20 cellular contexts compared by ENCODE assay signal in the genomic region with DNA sequence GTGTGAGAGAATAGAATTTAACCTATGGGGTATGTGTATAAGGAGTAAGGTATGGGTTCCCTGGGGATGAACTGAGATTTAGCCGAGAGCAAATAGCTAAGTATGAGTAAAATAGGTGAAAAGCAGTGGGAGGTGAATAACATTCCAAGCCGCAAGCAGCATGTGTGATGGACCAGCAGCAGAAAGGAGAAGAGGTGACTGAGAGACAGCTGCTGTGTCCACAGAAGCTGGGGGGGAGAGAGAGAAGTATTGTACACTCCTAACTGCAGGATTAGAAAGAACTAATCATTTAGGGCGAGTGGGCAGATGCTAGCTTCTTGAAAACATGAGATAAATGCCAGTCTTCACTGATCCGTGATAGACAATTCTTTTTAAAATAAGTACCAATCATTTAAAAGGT.
A peak's percentile ranks its signal among the peaks of the same experiment; 100 is the strongest.
DNase-seq lines count a peak whose midpoint lies in the region; ATAC-seq and TF ChIP-seq lines count a peak whose summit lies in the region.
"Had no signal": no experiment of that assay in that cellular context is flagged by ENCODE, and none has a peak within 500 bp of the region (broad histone marks: within the 10 kb centered on the region; RNA-seq: fewer than 3 reads in every experiment).

No MANE protein-coding gene starts in this region.

- no peak for DNase-seq in GM23338 (ENCODE audit: low spot score)
- DNase-seq in PC-3, result peak; percentile 39
- DNase-seq in glutamatergic neuron, result no peak
- peak; percentile 9 to 64 for DNase-seq in trophoblast cell
- no peak for DNase-seq in D341Med (ENCODE audit: low spot score)
- DNase-seq in NCI-H2227 treated with DMSO at 0.1 percent for 48 hours (lab: John Stamatoyannopoulos, UW), result no peak
- no peak for DNase-seq in G401 (ENCODE audit: low spot score)
- DNase-seq: AML-193; CD4-positive, alpha-beta T cell; GDM1; MM.1S; NCI-H2029; NK-92 treated with Interleukin-12 subunit alpha and Interleukin-12 subunit beta, amount 100 ng/mL, for 24 hours; SHP77 treated with DMSO at 0.1 percent for 48 hours had no signal

- H3K36me3 Mint-ChIP-seq in GM23338 (ENCODE audit: low read depth) (no peaks in the 10 kb centered on the region), glutamatergic neuron (ENCODE audit: unreplicated experiment) (no peaks in the 10 kb centered on the region)
- H3K36me3 Mint-ChIP-seq: IgD-negative memory B cell had no signal

- in situ Hi-C loops in G401 (cut with HindIII; ENCODE audit: low sequenced_read_pairs), result no loop called here

- H4K91ac ChIP-seq in trophoblast cell (ENCODE audit: low read depth, low read length), result no peak overlapping the region

- H3K4me3 Mint-ChIP-seq in GM23338 (no peak overlapping the region), glutamatergic neuron (ENCODE audit: unreplicated experiment) (no peak overlapping the region)
- H3K4me3 Mint-ChIP-seq: CD4-positive, alpha-beta T cell; IgD-negative memory B cell had no signal

- H2BK5ac ChIP-seq in trophoblast cell (ENCODE audit: low read depth, low read length, poor library complexity), result no peak overlapping the region

- H3K9me2 ChIP-seq in GM23338 (ENCODE audit: insufficient read depth) (no peaks in the 10 kb centered on the region), PC-3 (replicated peaks; ENCODE audit: low read length) (no peaks in the 10 kb centered on the region)

- H3K4me1 ChIP-seq in GM23338 (ENCODE audit: insufficient read depth) (no peaks in the 10 kb centered on the region), PC-3 (ENCODE audit: insufficient read depth, low read length) (no peaks in the 10 kb centered on the region), trophoblast cell (ENCODE audit: control insufficient read depth in 1 of 2, insufficient read depth in 2 of 2, low read length in 2 of 2) (no peaks in the 10 kb centered on the region)
- H3K4me1 ChIP-seq: BLaER1 treated with 17β-estradiol and CSF1 and Interleukin-3, amounts not matched to agents 10 nM and 100 nM had no signal

- intact Hi-C loops in PC-3 (cut with micrococcal nuclease), result no loop called here

- H3K27ac Mint-ChIP-seq in GM23338, result peak overlapping the region; percentile 24; the same call in 1 of the 2 replicates
- H3K27ac Mint-ChIP-seq in glutamatergic neuron (ENCODE audit: unreplicated experiment), result peak overlapping the region; percentile 10
- H3K27ac Mint-ChIP-seq: CD4-positive, alpha-beta T cell; IgD-negative memory B cell had no signal

- H3K36me3 ChIP-seq in GM23338 (ENCODE audit: insufficient read depth), result no peaks in the 10 kb centered on the region
- no peaks in the 10 kb centered on the region for H3K36me3 ChIP-seq in PC-3 (ENCODE audit: low read depth, low read length)
- no peaks in the 10 kb centered on the region for H3K36me3 ChIP-seq in trophoblast cell (ENCODE audit: control insufficient read depth in 1 of 2, insufficient read depth in 2 of 2, low read length in 2 of 2)
- H3K36me3 ChIP-seq: BLaER1 treated with 17β-estradiol and CSF1 and Interleukin-3, amounts not matched to agents 10 nM and 100 nM had no signal

- H2AK5ac ChIP-seq in trophoblast cell (ENCODE audit: low read length), result no peak overlapping the region

- H3K9me3 Mint-ChIP-seq in GM23338 (0 out of 3 replicates have a peak, but pooled peaks cover 2% of the 10 kb centered on the region), glutamatergic neuron (ENCODE audit: unreplicated experiment) (peaks cover 1% of the 10 kb centered on the region)
- H3K9me3 Mint-ChIP-seq: CD4-positive, alpha-beta T cell had no signal

- H3K4me2 ChIP-seq in GM23338 (no peak overlapping the region), PC-3 (ENCODE audit: low read length) (peak overlapping the region; percentile 31; the same call in 1 of the 2 replicates), trophoblast cell (ENCODE audit: low read length) (no peak overlapping the region)
- H3K4me2 ChIP-seq: BLaER1 treated with 17β-estradiol and CSF1 and Interleukin-3, amounts not matched to agents 10 nM and 100 nM; KMS-11 had no signal

- H3K27me3 Mint-ChIP-seq in GM23338 (ENCODE audit: insufficient read depth, low read depth, poor library complexity) (no peaks in the 10 kb centered on the region), glutamatergic neuron (ENCODE audit: unreplicated experiment) (no peaks in the 10 kb centered on the region)
- H3K27me3 Mint-ChIP-seq: CD4-positive, alpha-beta T cell; IgD-negative memory B cell had no signal

- H3K27me3 ChIP-seq in GM23338 (ENCODE audit: insufficient read depth), result no peaks in the 10 kb centered on the region
- no peaks in the 10 kb centered on the region for H3K27me3 ChIP-seq in PC-3 (ENCODE audit: low read length)
- H3K27me3 ChIP-seq in trophoblast cell (ENCODE audit: insufficient read depth, low read length), result no peaks in the 10 kb centered on the region

- no peaks in the 10 kb centered on the region for H3K79me1 ChIP-seq in trophoblast cell (ENCODE audit: low read length)

- H3K4me3 ChIP-seq in GM23338, result no peak overlapping the region
- H3K4me3 ChIP-seq in PC-3 (ENCODE audit: low read length), result no peak overlapping the region
- H3K4me3 ChIP-seq in trophoblast cell (ENCODE audit: low read depth, low read length), result no peak overlapping the region
- H3K4me3 ChIP-seq: BLaER1 treated with 17β-estradiol and CSF1 and Interleukin-3, amounts not matched to agents 10 nM and 100 nM; GM12878 had no signal

- no peaks in the 10 kb centered on the region for H3F3A ChIP-seq in GM23338 (replicated peaks; ENCODE audit: low read depth)
- no peaks in the 10 kb centered on the region for H3F3A ChIP-seq in PC-3 (ENCODE audit: low read length, unreplicated experiment)

- H3K9me3 ChIP-seq in PC-3 (ENCODE audit: low read length) (no peaks in the 10 kb centered on the region), trophoblast cell (ENCODE audit: insufficient read depth, low read depth, low read length) (no peaks in the 10 kb centered on the region)

- ATAC-seq in GM23338, result no peak
- peak; percentile 61 for ATAC-seq in PC-3
- ATAC-seq: GM12878, HCT116 had no signal

- no peak for TF ChIP-seq CTCF in GM23338 (conservative IDR thresholded peaks at IDR 0.05; ENCODE audit: low read depth in 2 of 2)
- no peak for TF ChIP-seq CTCF in PC-3 (conservative IDR thresholded peaks at IDR 0.05; ENCODE audit: low read depth, low read length)
- no peak for TF ChIP-seq CTCF in glutamatergic neuron (IDR thresholded peaks at IDR 0.05; ENCODE audit: partially characterized antibody, unreplicated experiment)

- H2BK12ac ChIP-seq in trophoblast cell (ENCODE audit: low read length), result no peak overlapping the region

- no TSS peak for BruUV-seq in PC-3 (replicated peaks; lab: Mats Ljungman, UMichigan)

- H3K27ac ChIP-seq in GM23338 (ENCODE audit: low read depth), result no peak overlapping the region
- no peak overlapping the region for H3K27ac ChIP-seq in PC-3 (ENCODE audit: low read length)
- H3K27ac ChIP-seq in trophoblast cell (ENCODE audit: low read depth, low read length), result no peak overlapping the region
- H3K27ac ChIP-seq: BLaER1 treated with 17β-estradiol and CSF1 and Interleukin-3, amounts not matched to agents 10 nM and 100 nM; HL-60; KMS-11 had no signal

- H4K12ac ChIP-seq in trophoblast cell (ENCODE audit: low read depth, low read length), result no peak overlapping the region

- H3K23ac ChIP-seq in trophoblast cell (ENCODE audit: low read length), result no peak overlapping the region

- POLR2A ChIA-PET in PC-3 (lab: Charles Lee; ENCODE audit: unreplicated experiment), result no interaction called here

- H3K18ac ChIP-seq in trophoblast cell (ENCODE audit: low read length), result no peak overlapping the region

- H2BK120ac ChIP-seq in trophoblast cell (ENCODE audit: insufficient read depth, low read length, poor library complexity), result no peak overlapping the region

- H3K4me1 Mint-ChIP-seq in GM23338, result peaks cover 5% of the 10 kb centered on the region; the same call in 2 of the 3 replicates
- peaks cover 7% of the 10 kb centered on the region for H3K4me1 Mint-ChIP-seq in glutamatergic neuron (ENCODE audit: low read depth, unreplicated experiment)
- H3K4me1 Mint-ChIP-seq: IgD-negative memory B cell had no signal

- H4K8ac ChIP-seq in trophoblast cell (ENCODE audit: low read depth, low read length), result no peak overlapping the region

- H4K20me1 ChIP-seq in GM23338 (replicated peaks; ENCODE audit: insufficient read depth) (no peaks in the 10 kb centered on the region), PC-3 (ENCODE audit: low read length) (no peaks in the 10 kb centered on the region)
- H4K20me1 ChIP-seq: BLaER1 treated with 17β-estradiol and CSF1 and Interleukin-3, amounts not matched to agents 10 nM and 100 nM had no signal

- no CpG with 5 or more reads among the region's 4 CpGs for WGBS in trophoblast cell (ENCODE audit: extremely low coverage, insufficient coverage, insufficient read length)

- H2AFZ ChIP-seq in GM23338 (peak overlapping the region; percentile 56; the same call in 1 of the 2 replicates), PC-3 (ENCODE audit: low read length) (peak overlapping the region; percentile 18; the same call in 1 of the 2 replicates), trophoblast cell (ENCODE audit: insufficient read depth, low read length, poor library complexity) (no peak overlapping the region)

- CTCF ChIA-PET in PC-3 (lab: Charles Lee), result no interaction called here

- no peak overlapping the region for H3K9ac ChIP-seq in PC-3 (ENCODE audit: low read length)
- H3K9ac ChIP-seq in trophoblast cell (ENCODE audit: low read length), result no peak overlapping the region
- H3K9ac ChIP-seq: BLaER1 treated with 17β-estradiol and CSF1 and Interleukin-3, amounts not matched to agents 10 nM and 100 nM; KMS-11 had no signal

- no peak overlapping the region for H3K4ac ChIP-seq in trophoblast cell (ENCODE audit: low read depth, low read length)

- H3K79me2 ChIP-seq in GM23338 (replicated peaks; ENCODE audit: insufficient read depth) (no peaks in the 10 kb centered on the region), PC-3 (ENCODE audit: low read length) (no peaks in the 10 kb centered on the region), trophoblast cell (ENCODE audit: control insufficient read depth, insufficient read depth, low read length, poor library complexity) (no peaks in the 10 kb centered on the region)

- H3K14ac ChIP-seq in trophoblast cell (ENCODE audit: low read length), result no peak overlapping the region

TF ChIP-seq in GM23338, 12 proteins besides CTCF, POLR2A, EP300 and RAD21 (continues in another document):
- TF ChIP-seq STAT1 (IDR thresholded peaks at IDR 0.05; ENCODE audit: unreplicated experiment) (no peak), ZNF331 (CRISPR knock-in tag; IDR thresholded peaks at IDR 0.05; ENCODE audit: low read depth) (no peak), POLR2AphosphoS5 (IDR thresholded peaks at IDR 0.05; ENCODE audit: low read depth) (no peak), EZH2phosphoT487 (IDR thresholded peaks at IDR 0.05; ENCODE audit: unreplicated experiment) (no peak), CREB1 (CRISPR knock-in tag; IDR thresholded peaks at IDR 0.05; ENCODE audit: low read depth) (no peak)

Comparison
In these comparisons a context has a peak if more than half of its experiments do, and no peak if none do; other contexts are left out.
1. DNase-seq: peak in PC-3 (single experiment) and trophoblast cell (2 of 2); none in GM23338 (single experiment), glutamatergic neuron (single experiment), D341Med (single experiment), NCI-H2227 treated with DMSO at 0.1 percent for 48 hours (single experiment) and G401 (single experiment).